Comparison of ENCODE assay signal across 11 cellular contexts in genomic region chr21:28473530-28474225, GRCh38.
DNase-seq lines count a peak whose midpoint lies in the region; ATAC-seq and TF ChIP-seq lines count a peak whose summit lies in the region.
"Had no signal": no experiment of that assay in that cellular context is flagged by ENCODE, and none has a peak within 500 bp of the region (broad histone marks: within the 10 kb centered on the region; RNA-seq: fewer than 3 reads in every experiment).

No MANE protein-coding gene starts in this region.

- intact Hi-C loops in activated B cell treated with CpG ODN at 0.5 μM for 24 hours (cut with micrococcal nuclease), result no loop called here

- H3K36me3 ChIP-seq in brain microvascular endothelial cell (replicated peaks), result no peaks in the 10 kb centered on the region

- H3K4me1 Mint-ChIP-seq in activated B cell treated with CpG ODN at 0.5 μM for 24 hours, result peaks cover 8% of the 10 kb centered on the region

- no peak overlapping the region for H3K4me3 Mint-ChIP-seq in activated B cell treated with CpG ODN at 0.5 μM for 24 hours
- H3K4me3 Mint-ChIP-seq: GM23338 had no signal

- DNase-seq in activated B cell treated with CpG ODN at 0.5 μM for 24 hours (no peak), retinal pigment epithelial cell (ENCODE audit: low read depth) (peak; percentile 32), SW 1271 (lab: John Stamatoyannopoulos, UW) (no peak), brain microvascular endothelial cell (no peak), UCSD-AML1 (lab: John Stamatoyannopoulos, UW; ENCODE audit: unreplicated experiment) (no peak)
- DNase-seq: NCI-H187, PC-9 had no signal

- CTCF ChIA-PET in activated B cell treated with CpG ODN at 0.5 μM for 24 hours (lab: Charles Lee), result no interaction called here

- H3K27me3 ChIP-seq in brain microvascular endothelial cell (replicated peaks), result no peaks in the 10 kb centered on the region

- H3K27me3 Mint-ChIP-seq in activated B cell treated with CpG ODN at 0.5 μM for 24 hours, result peaks cover 4% of the 10 kb centered on the region

- no peak overlapping the region for H3K27ac Mint-ChIP-seq in activated B cell treated with CpG ODN at 0.5 μM for 24 hours
- H3K27ac Mint-ChIP-seq: GM23338 had no signal

- TF ChIP-seq CTCF in activated B cell treated with CpG ODN at 0.5 μM for 24 hours (IDR thresholded peaks at IDR 0.05), result no peak
- no peak for TF ChIP-seq CTCF in retinal pigment epithelial cell (conservative IDR thresholded peaks at IDR 0.05; ENCODE audit: low read depth, low read length)
- TF ChIP-seq CTCF in brain microvascular endothelial cell (IDR thresholded peaks at IDR 0.05; ENCODE audit: low read depth, low read length, missing control alignments), result no peak

- no peak overlapping the region for H3K27ac ChIP-seq in brain microvascular endothelial cell
- H3K27ac ChIP-seq: PC-9 had no signal

- H3K9me3 Mint-ChIP-seq in activated B cell treated with CpG ODN at 0.5 μM for 24 hours, result no peaks in the 10 kb centered on the region

- ATAC-seq in GM18520 (IDR thresholded peaks at IDR 0.05; ENCODE audit: unreplicated experiment), result peak; percentile 79
- ATAC-seq in HG02623 (IDR thresholded peaks at IDR 0.05; ENCODE audit: unreplicated experiment), result peak; percentile 56
- peak; percentile 14 for ATAC-seq in activated B cell treated with CpG ODN at 0.5 μM for 24 hours (ENCODE audit: low read depth)
- no peak for ATAC-seq in HG03342 (IDR thresholded peaks at IDR 0.05; ENCODE audit: unreplicated experiment)
- ATAC-seq: GM23338 had no signal

- H3K4me3 ChIP-seq in retinal pigment epithelial cell (ENCODE audit: low read length), result no peak overlapping the region
- H3K4me3 ChIP-seq in brain microvascular endothelial cell (ENCODE audit: low read depth, low read length), result no peak overlapping the region
- H3K4me3 ChIP-seq: GM23338, PC-9 had no signal

- in situ Hi-C loops in brain microvascular endothelial cell (cut with HindIII; ENCODE audit: low pct_ligation_motif_present, low sequenced_read_pairs), result no loop called here

- no peaks in the 10 kb centered on the region for H3K36me3 Mint-ChIP-seq in activated B cell treated with CpG ODN at 0.5 μM for 24 hours (ENCODE audit: low read depth)

- POLR2A ChIA-PET in activated B cell treated with CpG ODN at 0.5 μM for 24 hours (lab: Charles Lee), result no interaction called here
